Comparison of ENCODE assay signal across 5 cellular contexts in the genomic region with DNA sequence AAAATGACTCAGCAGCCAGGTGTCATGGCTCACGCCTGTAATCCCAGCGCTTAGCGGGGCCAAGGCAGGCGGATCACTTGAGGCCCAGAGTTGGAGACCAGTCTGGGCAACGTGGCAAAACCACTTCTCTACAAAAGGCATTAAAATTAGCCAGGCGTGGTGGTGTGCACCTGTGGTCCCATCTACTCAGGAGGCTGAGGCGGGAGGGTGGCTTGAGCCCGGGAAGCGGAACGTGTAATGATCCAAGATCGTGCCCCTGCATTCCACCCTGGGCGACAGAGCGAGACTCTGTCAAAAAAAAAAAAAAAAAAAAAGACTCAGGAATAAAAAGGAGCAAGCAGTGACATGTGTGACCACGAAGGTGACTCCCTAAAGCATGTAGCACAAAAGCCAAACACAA. TPM values are rescaled to one million over a fixed set of nuclear protein-coding genes. Genes with fewer than 3 reads are reported as not detected.
"Had no signal": no experiment of that assay in that cellular context is flagged by ENCODE, and none has a peak within 500 bp of the region (broad histone marks: within the 10 kb centered on the region; RNA-seq: fewer than 3 reads in every experiment).

No MANE protein-coding gene starts in this region.

- H3K27ac Mint-ChIP-seq: GM23338, H9 had no signal

- H3K4me3 Mint-ChIP-seq: GM23338, H9 had no signal

- H3K4me3 ChIP-seq: GM23338 had no signal

- H3K4me1 Mint-ChIP-seq: GM23338 had no signal

- DNase-seq: H9, HCEC 1CT, IMR-90 had no signal

- ATAC-seq: GM23338 had no signal

RNA-seq across cellular contexts. Expression of gene SALL3, which starts 50.1 kb away (rescaled TPM):
- total RNA-seq: HT-29, IMR-90 had no signal
